In the genomic region with DNA sequence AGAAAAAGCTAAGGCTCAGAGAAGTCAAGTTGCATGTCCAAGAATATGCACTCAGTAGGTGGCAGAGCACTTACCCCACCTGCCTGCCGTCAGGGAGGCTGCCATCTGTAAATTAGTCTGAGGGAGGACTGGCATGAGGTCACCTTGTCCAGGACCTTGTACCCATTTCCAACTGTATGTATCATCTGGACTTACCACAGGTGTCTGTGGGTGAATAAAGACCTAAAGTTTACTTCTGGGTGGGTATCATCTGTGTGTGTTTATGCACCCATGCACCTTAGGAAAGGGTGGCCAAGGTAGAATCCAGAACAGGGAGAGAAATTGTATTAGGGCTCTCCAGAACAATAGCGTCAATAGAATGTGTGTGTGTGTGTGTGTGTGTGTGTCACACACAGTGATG, we compare ENCODE assay signal across 1 cellular context.
TF ChIP-seq lines count a peak whose summit lies in the region.

No MANE protein-coding gene starts in this region.

TF ChIP-seq in HepG2, 621 proteins besides CTCF, POLR2A, EP300 and RAD21 (continued from another document):
- TF ChIP-seq ZIK1 (CRISPR knock-in tag; IDR thresholded peaks at IDR 0.05; ENCODE audit: borderline replicate concordance, low read depth) (no peak), KMT2B (CRISPR knock-in tag; IDR thresholded peaks at IDR 0.05) (no peak), JARID2 (CRISPR knock-in tag; IDR thresholded peaks at IDR 0.05; ENCODE audit: insufficient replicate concordance) (no peak), TBP (CRISPR knock-in tag; IDR thresholded peaks at IDR 0.05) (no peak), SPEN (CRISPR knock-in tag; IDR thresholded peaks at IDR 0.05; ENCODE audit: low read depth) (no peak), ATAD3A (CRISPR knock-in tag; IDR thresholded peaks at IDR 0.05) (no peak), GZF1 (CRISPR knock-in tag; IDR thresholded peaks at IDR 0.05) (no peak), CAMTA2 (CRISPR knock-in tag; IDR thresholded peaks at IDR 0.05; ENCODE audit: borderline replicate concordance) (no peak)
- TF ChIP-seq, protein P1, sequence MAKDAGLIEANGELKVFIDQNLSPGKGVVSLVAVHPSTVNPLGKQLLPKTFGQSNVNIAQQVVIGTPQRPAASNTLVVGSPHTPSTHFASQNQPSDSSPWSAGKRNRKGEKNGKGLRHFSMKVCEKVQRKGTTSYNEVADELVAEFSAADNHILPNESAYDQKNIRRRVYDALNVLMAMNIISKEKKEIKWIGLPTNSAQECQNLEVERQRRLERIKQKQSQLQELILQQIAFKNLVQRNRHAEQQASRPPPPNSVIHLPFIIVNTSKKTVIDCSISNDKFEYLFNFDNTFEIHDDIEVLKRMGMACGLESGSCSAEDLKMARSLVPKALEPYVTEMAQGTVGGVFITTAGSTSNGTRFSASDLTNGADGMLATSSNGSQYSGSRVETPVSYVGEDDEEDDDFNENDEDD (CRISPR knock-in tag; IDR thresholded peaks at IDR 0.05; ENCODE audit: borderline replicate concordance) = no peak
- TF ChIP-seq, protein P2, sequence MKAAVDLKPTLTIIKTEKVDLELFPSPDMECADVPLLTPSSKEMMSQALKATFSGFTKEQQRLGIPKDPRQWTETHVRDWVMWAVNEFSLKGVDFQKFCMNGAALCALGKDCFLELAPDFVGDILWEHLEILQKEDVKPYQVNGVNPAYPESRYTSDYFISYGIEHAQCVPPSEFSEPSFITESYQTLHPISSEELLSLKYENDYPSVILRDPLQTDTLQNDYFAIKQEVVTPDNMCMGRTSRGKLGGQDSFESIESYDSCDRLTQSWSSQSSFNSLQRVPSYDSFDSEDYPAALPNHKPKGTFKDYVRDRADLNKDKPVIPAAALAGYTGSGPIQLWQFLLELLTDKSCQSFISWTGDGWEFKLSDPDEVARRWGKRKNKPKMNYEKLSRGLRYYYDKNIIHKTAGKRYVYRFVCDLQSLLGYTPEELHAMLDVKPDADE (CRISPR knock-in tag; IDR thresholded peaks at IDR 0.05) = no peak
- TF ChIP-seq, protein P3, sequence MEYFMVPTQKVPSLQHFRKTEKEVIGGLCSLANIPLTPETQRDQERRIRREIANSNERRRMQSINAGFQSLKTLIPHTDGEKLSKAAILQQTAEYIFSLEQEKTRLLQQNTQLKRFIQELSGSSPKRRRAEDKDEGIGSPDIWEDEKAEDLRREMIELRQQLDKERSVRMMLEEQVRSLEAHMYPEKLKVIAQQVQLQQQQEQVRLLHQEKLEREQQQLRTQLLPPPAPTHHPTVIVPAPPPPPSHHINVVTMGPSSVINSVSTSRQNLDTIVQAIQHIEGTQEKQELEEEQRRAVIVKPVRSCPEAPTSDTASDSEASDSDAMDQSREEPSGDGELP (IDR thresholded peaks at IDR 0.05; ENCODE audit: borderline replicate concordance, low read depth) = no peak
- TF ChIP-seq, protein P4, sequence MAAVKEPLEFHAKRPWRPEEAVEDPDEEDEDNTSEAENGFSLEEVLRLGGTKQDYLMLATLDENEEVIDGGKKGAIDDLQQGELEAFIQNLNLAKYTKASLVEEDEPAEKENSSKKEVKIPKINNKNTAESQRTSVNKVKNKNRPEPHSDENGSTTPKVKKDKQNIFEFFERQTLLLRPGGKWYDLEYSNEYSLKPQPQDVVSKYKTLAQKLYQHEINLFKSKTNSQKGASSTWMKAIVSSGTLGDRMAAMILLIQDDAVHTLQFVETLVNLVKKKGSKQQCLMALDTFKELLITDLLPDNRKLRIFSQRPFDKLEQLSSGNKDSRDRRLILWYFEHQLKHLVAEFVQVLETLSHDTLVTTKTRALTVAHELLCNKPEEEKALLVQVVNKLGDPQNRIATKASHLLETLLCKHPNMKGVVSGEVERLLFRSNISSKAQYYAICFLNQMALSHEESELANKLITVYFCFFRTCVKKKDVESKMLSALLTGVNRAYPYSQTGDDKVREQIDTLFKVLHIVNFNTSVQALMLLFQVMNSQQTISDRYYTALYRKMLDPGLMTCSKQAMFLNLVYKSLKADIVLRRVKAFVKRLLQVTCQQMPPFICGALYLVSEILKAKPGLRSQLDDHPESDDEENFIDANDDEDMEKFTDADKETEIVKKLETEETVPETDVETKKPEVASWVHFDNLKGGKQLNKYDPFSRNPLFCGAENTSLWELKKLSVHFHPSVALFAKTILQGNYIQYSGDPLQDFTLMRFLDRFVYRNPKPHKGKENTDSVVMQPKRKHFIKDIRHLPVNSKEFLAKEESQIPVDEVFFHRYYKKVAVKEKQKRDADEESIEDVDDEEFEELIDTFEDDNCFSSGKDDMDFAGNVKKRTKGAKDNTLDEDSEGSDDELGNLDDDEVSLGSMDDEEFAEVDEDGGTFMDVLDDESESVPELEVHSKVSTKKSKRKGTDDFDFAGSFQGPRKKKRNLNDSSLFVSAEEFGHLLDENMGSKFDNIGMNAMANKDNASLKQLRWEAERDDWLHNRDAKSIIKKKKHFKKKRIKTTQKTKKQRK (IDR thresholded peaks at IDR 0.05; ENCODE audit: low read length) = no peak
